In genomic region chr4:169246957-169247396, GRCh38 we compare ENCODE assay signal across 2 cellular contexts.
TF ChIP-seq lines count a peak whose summit lies in the region.

No MANE protein-coding gene starts in this region.

TF ChIP-seq in SK-N-SH, 30 proteins besides CTCF, POLR2A, EP300 and RAD21 (continued from another document):
- TF ChIP-seq FOXM1 (IDR thresholded peaks at IDR 0.05; ENCODE audit: low read depth): no peak
- TF ChIP-seq GABPA (IDR thresholded peaks at IDR 0.05; ENCODE audit: low read depth): no peak
- TF ChIP-seq GATA2 (CRISPR knock-in tag; IDR thresholded peaks at IDR 0.05): no peak
- TF ChIP-seq USF1 (IDR thresholded peaks at IDR 0.05; ENCODE audit: borderline replicate concordance, low read depth): no peak
- no peak for TF ChIP-seq SMC3 (IDR thresholded peaks at IDR 0.05; ENCODE audit: low read depth, low read length)
- TF ChIP-seq NFIC (IDR thresholded peaks at IDR 0.05; ENCODE audit: borderline replicate concordance): no peak
- no peak for TF ChIP-seq MEF2A (IDR thresholded peaks at IDR 0.05; ENCODE audit: borderline replicate concordance, low read depth)
- no peak for TF ChIP-seq YY1 (IDR thresholded peaks at IDR 0.05; ENCODE audit: low read depth)
- TF ChIP-seq RCOR1 (IDR thresholded peaks at IDR 0.05; ENCODE audit: low read length): no peak

TF ChIP-seq in SK-N-SH treated with all-trans-retinoic acid at 6 μM for 48 hours, 23 proteins besides CTCF, POLR2A, EP300 and RAD21 (continued from another document):
- TF ChIP-seq TSHZ2 (CRISPR knock-in tag; IDR thresholded peaks at IDR 0.05): no peak
